9 cellular contexts compared by ENCODE assay signal in the genomic region with DNA sequence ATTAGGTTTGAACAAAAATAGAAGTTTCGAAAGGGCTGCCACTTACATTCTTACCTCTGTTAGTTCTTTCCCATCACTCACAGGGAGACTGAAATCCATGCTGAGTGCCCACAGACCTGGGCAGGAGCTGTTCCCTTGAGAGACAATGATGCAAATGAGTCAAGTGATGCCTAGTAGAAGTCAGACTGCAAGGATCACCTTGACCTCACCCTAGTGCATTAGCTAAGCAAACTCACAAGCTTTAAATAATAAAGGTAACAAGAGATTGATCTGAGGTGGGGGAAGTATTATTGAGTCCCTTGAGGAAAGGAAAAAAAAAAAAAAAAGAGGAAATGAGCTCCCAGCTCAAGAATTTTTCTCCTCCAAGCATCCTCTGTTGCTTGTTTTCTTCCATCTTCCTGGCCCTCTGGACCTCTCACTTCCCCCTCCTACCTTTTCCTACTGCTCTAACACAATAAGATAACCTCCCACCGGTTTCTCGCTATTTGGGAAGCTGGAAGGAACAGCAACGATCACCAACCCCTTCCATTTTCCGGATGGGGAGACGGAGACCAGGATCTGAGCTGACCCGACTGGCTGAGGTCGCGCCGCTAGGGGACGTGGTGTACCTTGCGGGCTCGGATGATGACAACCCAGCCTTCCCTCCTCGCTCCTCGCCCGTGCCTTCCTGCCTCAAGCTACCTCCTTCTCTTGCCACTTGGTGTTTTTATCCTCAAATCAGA.
DNase-seq lines count a peak whose midpoint lies in the region.
"Had no signal": no experiment of that assay in that cellular context is flagged by ENCODE, and none has a peak within 500 bp of the region (broad histone marks: within the 10 kb centered on the region; RNA-seq: fewer than 3 reads in every experiment).

No MANE protein-coding gene starts in this region.

- no peak overlapping the region for H3K27ac ChIP-seq in iPS-18a (ENCODE audit: low read length)
- peak overlapping the region in 17 of 21 experiments; percentile 18 to 96 (median 88) for H3K27ac ChIP-seq in skin epidermis
- H3K27ac ChIP-seq: BLaER1 treated with 17β-estradiol and CSF1 and Interleukin-3, amounts not matched to agents 10 nM and 100 nM had no signal

- H3K9me3 ChIP-seq in iPS-18a (ENCODE audit: control insufficient read depth, low read depth, low read length), result no peaks in the 10 kb centered on the region
- H3K9me3 ChIP-seq: BLaER1 treated with 17β-estradiol and CSF1 and Interleukin-3, amounts not matched to agents 10 nM and 100 nM had no signal

- peaks cover 37% of the 10 kb centered on the region for H3K27me3 ChIP-seq in iPS-18a (ENCODE audit: control insufficient read depth, insufficient read depth, low read length)

- H3K9ac ChIP-seq in iPS-18a (ENCODE audit: low read length), result no peak overlapping the region
- H3K9ac ChIP-seq: BLaER1 treated with 17β-estradiol and CSF1 and Interleukin-3, amounts not matched to agents 10 nM and 100 nM had no signal

- H3K4me1 ChIP-seq in iPS-18a (ENCODE audit: control insufficient read depth, low read depth, low read length), result peaks cover 9% of the 10 kb centered on the region

- DNase-seq in NCI-H1436 (lab: John Stamatoyannopoulos, UW) (peak; percentile 24), NCI-H1436 treated with DMSO at 0.1 percent for 48 hours (lab: John Stamatoyannopoulos, UW) (no peak), anterior cingulate cortex (lab: John Stamatoyannopoulos, UW) (peak in 45 of 58 donors; percentile 6 to 81 (median 52)), NCI-H1417 (lab: John Stamatoyannopoulos, UW) (no peak), T-helper 9 cell (no peak)
- no peak for DNase-seq in activated CD4-positive, alpha-beta T cell treated with anti-CD3 and anti-CD28 coated beads for 1 hour

- H3K36me3 ChIP-seq in iPS-18a (ENCODE audit: control insufficient read depth, low read depth, low read length), result no peaks in the 10 kb centered on the region
- H3K36me3 ChIP-seq: BLaER1 treated with 17β-estradiol and CSF1 and Interleukin-3, amounts not matched to agents 10 nM and 100 nM had no signal

- peak overlapping the region; percentile 69 for H3K4me3 ChIP-seq in iPS-18a (ENCODE audit: low read length)
- H3K4me3 ChIP-seq in skin epidermis, result peak overlapping the region in 6 of 7 experiments; percentile 48 to 73 (median 55)
- H3K4me3 ChIP-seq: BLaER1 treated with 17β-estradiol and CSF1 and Interleukin-3, amounts not matched to agents 10 nM and 100 nM had no signal

Comparison
In these comparisons a context has a peak if more than half of its experiments do, and no peak if none do; other contexts are left out.
1. DNase-seq: peak in NCI-H1436 (single experiment) and anterior cingulate cortex (45 of 58); none in NCI-H1436 treated with DMSO at 0.1 percent for 48 hours (single experiment), NCI-H1417 (0 of 3), T-helper 9 cell (single experiment) and activated CD4-positive, alpha-beta T cell treated with anti-CD3 and anti-CD28 coated beads for 1 hour (single experiment).